ENCODE assay signal across 1 cellular context in the genomic region with DNA sequence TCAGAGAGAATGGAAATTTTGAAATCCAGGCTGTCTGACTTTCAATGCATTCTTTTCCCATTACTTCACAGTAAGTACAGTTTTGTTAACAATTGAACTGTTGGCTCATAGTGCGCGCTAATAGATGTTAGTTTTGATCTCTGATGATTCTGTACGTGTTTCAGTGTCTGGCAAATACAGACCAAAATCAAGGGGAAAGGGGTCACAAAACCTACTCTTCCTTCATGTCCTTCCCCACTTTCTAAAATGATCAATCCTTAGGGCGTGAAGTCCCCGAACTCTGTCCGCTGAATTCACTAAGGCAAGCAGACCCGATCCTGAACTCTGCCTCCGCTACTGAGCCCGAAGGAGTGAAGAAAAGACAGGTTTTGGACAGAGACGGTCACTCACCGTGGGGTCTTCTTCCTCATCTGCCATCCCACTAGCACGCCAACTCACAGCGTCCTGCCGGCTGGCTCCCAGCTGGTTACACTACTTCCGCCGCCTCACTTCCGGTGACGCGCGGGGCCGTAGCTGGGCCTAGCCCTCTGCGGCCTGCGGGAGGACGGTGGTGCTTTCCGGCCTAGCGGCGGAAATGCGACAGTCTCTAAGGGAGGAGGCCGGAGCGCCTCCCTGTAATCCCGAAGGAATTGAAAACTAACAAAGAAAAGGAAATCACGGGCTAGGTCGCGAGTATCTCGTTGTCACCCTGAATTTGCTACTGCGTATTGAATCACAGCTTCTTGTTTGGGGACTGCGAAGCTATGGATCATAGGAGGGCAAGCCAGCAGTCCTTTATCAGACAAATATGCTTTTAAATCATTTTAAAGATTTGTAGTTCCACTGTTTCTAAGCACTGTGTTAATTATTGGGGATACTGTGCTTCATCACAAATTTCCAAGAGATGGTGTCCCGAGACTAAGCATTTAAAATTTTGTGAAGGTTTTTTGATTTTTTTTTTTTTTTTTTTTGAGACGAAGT.
TF ChIP-seq lines count a peak whose summit lies in the region.

TAF13 (minus strand) TSS at position 473 of the 960 bp plus-strand sequence; CDS start at position 417, 56 bp downstream.

TF ChIP-seq in GM12878, 131 proteins besides CTCF, POLR2A, EP300 and RAD21 (continued from another document):
- TF ChIP-seq E4F1 (IDR thresholded peaks at IDR 0.05; ENCODE audit: borderline replicate concordance, partially characterized antibody) (peak; percentile 98), NR2C1 (IDR thresholded peaks at IDR 0.05) (no peak), MYC (IDR thresholded peaks at IDR 0.05; ENCODE audit: insufficient read depth, insufficient read length, insufficient replicate concordance, low read length, severe bottlenecking) (no peak), RCOR1 (conservative IDR thresholded peaks at IDR 0.05; ENCODE audit: low read depth, low read length) (no peak), ATF2 (IDR thresholded peaks at IDR 0.05; ENCODE audit: low read length) (no peak), HDAC2 (IDR thresholded peaks at IDR 0.05) (no peak), MEF2A (IDR thresholded peaks at IDR 0.05; ENCODE audit: insufficient read depth, low read depth, low read length) (0 out of 2 replicates have a peak, but pooled peaks have one; percentile 48), WRNIP1 (IDR thresholded peaks at IDR 0.05; ENCODE audit: borderline replicate concordance, low read depth, low read length) (0 out of 2 replicates have a peak, but pooled peaks have one; percentile 50), SMC3 (IDR thresholded peaks at IDR 0.05; ENCODE audit: borderline replicate concordance, low read length) (no peak), BRCA1 (IDR thresholded peaks at IDR 0.05; ENCODE audit: low read depth, low read length) (no peak), MYB (IDR thresholded peaks at IDR 0.05; ENCODE audit: borderline replicate concordance, low read depth, low read length) (peak; percentile 40; the same call in 1 of the 2 replicates), IKZF1 (conservative IDR thresholded peaks at IDR 0.05) (peak; percentile 89), ZSCAN29 (IDR thresholded peaks at IDR 0.05) (no peak), ZNF687 (IDR thresholded peaks at IDR 0.05) (peak; percentile 80), GABPA (IDR thresholded peaks at IDR 0.05; ENCODE audit: low read depth) (peak; percentile 94), CHD1 (IDR thresholded peaks at IDR 0.05; ENCODE audit: low read depth, low read length) (no peak), CREB1 (IDR thresholded peaks at IDR 0.05; ENCODE audit: low read depth) (peak; percentile 95)
- TF ChIP-seq, protein P1, sequence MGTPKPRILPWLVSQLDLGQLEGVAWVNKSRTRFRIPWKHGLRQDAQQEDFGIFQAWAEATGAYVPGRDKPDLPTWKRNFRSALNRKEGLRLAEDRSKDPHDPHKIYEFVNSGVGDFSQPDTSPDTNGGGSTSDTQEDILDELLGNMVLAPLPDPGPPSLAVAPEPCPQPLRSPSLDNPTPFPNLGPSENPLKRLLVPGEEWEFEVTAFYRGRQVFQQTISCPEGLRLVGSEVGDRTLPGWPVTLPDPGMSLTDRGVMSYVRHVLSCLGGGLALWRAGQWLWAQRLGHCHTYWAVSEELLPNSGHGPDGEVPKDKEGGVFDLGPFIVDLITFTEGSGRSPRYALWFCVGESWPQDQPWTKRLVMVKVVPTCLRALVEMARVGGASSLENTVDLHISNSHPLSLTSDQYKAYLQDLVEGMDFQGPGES (IDR thresholded peaks at IDR 0.05), result 0 out of 2 replicates have a peak, but pooled peaks have one; percentile 13
TF ChIP-seq in GM12878: peak in this region for 57.
